In genomic region chr2:197075754-197076337, GRCh38 we compare ENCODE assay signal across 9 cellular contexts.
A peak's percentile ranks its signal among the peaks of the same experiment; 100 is the strongest.
DNase-seq lines count a peak whose midpoint lies in the region; ATAC-seq and TF ChIP-seq lines count a peak whose summit lies in the region.
"Had no signal": no experiment of that assay in that cellular context is flagged by ENCODE, and none has a peak within 500 bp of the region (broad histone marks: within the 10 kb centered on the region; RNA-seq: fewer than 3 reads in every experiment).

No MANE protein-coding gene starts in this region.

- peaks cover 43 to 50% (median 48%) of the 10 kb centered on the region in 3 donors for H3K4me1 Mint-ChIP-seq in CD8-positive, alpha-beta memory T cell

- H3K9me3 ChIP-seq in CD8-positive, alpha-beta memory T cell (ENCODE audit: low read length) = no peaks in the 10 kb centered on the region

- H3K9me3 Mint-ChIP-seq in CD8-positive, alpha-beta memory T cell = no peaks in the 10 kb centered on the region

- H3K4me1 ChIP-seq in CD8-positive, alpha-beta memory T cell (ENCODE audit: insufficient read depth, low read length) = peaks cover 16% of the 10 kb centered on the region

- POLR2A ChIA-PET in CD8-positive, alpha-beta memory T cell (lab: Charles Lee) = interaction anchor here (0.6 kb wide), 1 partner anchor 408 kb away, joined by 4 read pairs; no protein-coding TSS in a partner anchor

- DNase-seq in CD8-positive, alpha-beta memory T cell = no peak
- no peak for DNase-seq in HFF-Myc (ENCODE audit: extremely low read depth, low read depth)
- no peak for DNase-seq in astrocyte of the cerebellum (ENCODE audit: low read depth)
- peak; percentile 24 to 31 for DNase-seq in lung microvascular endothelial cell (ENCODE audit: low read depth in 2 of 2)
- DNase-seq in NCI-H2227 treated with DMSO at 0.1 percent for 48 hours (lab: John Stamatoyannopoulos, UW) = no peak
- DNase-seq in stimulated activated CD8-positive, alpha-beta memory T cell treated with anti-CD3 and anti-CD28 coated beads, Interleukin-4, amount 100 ng/mL, for 48 hours = no peak
- DNase-seq in NCI-H69 (lab: John Stamatoyannopoulos, UW) = no peak

- in situ Hi-C loops in astrocyte of the cerebellum (cut with HindIII; ENCODE audit: low sequenced_read_pairs) = no loop called here

- H3K36me3 Mint-ChIP-seq in CD8-positive, alpha-beta memory T cell = peaks cover 24 to 93% (median 50%) of the 10 kb centered on the region in 3 donors

- H3K4me3 Mint-ChIP-seq in CD8-positive, alpha-beta memory T cell = no peak overlapping the region

- no peak for ATAC-seq in GM21528 (IDR thresholded peaks at IDR 0.05; ENCODE audit: low FRiP score, unreplicated experiment)

- H3K27ac ChIP-seq in CD8-positive, alpha-beta memory T cell (ENCODE audit: low read depth, low read length) = no peak overlapping the region
- H3K27ac ChIP-seq: VCaP had no signal

- no peaks in the 10 kb centered on the region for H3K27me3 Mint-ChIP-seq in CD8-positive, alpha-beta memory T cell

- H3K27me3 ChIP-seq in CD8-positive, alpha-beta memory T cell (ENCODE audit: insufficient read depth, low read length, poor library complexity, severe bottlenecking) = no peaks in the 10 kb centered on the region

- CTCF ChIA-PET in CD8-positive, alpha-beta memory T cell (lab: Charles Lee) = interaction anchor here (0.9 to 1.3 kb wide), 4 partner anchors 11 to 51 kb away, joined by 3 read pairs; no protein-coding TSS in a partner anchor

- H3K4me3 ChIP-seq in CD8-positive, alpha-beta memory T cell (ENCODE audit: low read length) = no peak overlapping the region
- H3K4me3 ChIP-seq in HFF-Myc (replicated peaks; ENCODE audit: low read depth, low read length) (no peak overlapping the region), astrocyte of the cerebellum (ENCODE audit: low read depth, low read length) (no peak overlapping the region)

- TF ChIP-seq CTCF in HFF-Myc (IDR thresholded peaks at IDR 0.05; ENCODE audit: low read depth, low read length, missing control alignments) (peak; percentile 46), astrocyte of the cerebellum (IDR thresholded peaks at IDR 0.05; ENCODE audit: low read depth, low read length, missing control alignments) (peak; percentile 36)

- peaks cover 45% of the 10 kb centered on the region for H3K36me3 ChIP-seq in CD8-positive, alpha-beta memory T cell (ENCODE audit: insufficient read depth, low read length)

- H3K27ac Mint-ChIP-seq in CD8-positive, alpha-beta memory T cell = peak overlapping the region in 5 of 8 donors; percentile 9 to 73 (median 33)

Comparison
In these comparisons a context has a peak if more than half of its experiments do, and no peak if none do; other contexts are left out.
1. DNase-seq: peak in lung microvascular endothelial cell (2 of 2); none in CD8-positive, alpha-beta memory T cell (0 of 5), HFF-Myc (single experiment), astrocyte of the cerebellum (single experiment), NCI-H2227 treated with DMSO at 0.1 percent for 48 hours (single experiment), stimulated activated CD8-positive, alpha-beta memory T cell treated with anti-CD3 and anti-CD28 coated beads, Interleukin-4, amount 100 ng/mL, for 48 hours (single experiment) and NCI-H69 (single experiment).